9 cellular contexts compared by ENCODE assay signal in the genomic region with DNA sequence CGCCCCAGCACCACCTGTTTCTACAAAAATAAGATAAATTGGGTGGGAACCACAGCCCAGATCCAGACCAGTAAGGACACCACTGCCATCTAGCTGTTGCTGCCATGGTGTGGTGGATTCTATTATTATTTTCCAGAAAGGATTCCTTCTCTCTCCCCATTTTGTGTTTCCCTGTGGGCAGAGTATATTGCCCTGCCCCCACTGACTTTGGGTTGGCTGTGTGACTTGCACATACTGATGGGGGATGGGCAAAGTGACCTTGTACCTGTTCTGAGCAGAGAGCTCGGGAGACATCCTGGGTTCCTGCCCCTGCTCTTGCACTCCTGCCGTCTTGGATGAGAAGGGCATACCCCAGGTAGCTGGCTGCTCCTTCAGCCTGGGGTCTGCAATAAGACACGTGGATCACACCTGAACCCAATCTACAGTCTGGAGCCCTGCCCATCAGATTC. TPM values are rescaled to one million over a fixed set of nuclear protein-coding genes. Genes with fewer than 3 reads are reported as not detected.
A peak's percentile ranks its signal among the peaks of the same experiment; 100 is the strongest.
DNase-seq lines count a peak whose midpoint lies in the region; ATAC-seq and TF ChIP-seq lines count a peak whose summit lies in the region.
"Had no signal": no experiment of that assay in that cellular context is flagged by ENCODE, and none has a peak within 500 bp of the region (broad histone marks: within the 10 kb centered on the region; RNA-seq: fewer than 3 reads in every experiment).

No MANE protein-coding gene starts in this region.

- no peaks in the 10 kb centered on the region for H3K9me3 Mint-ChIP-seq in activated CD8-positive, alpha-beta T cell treated with anti-CD3 and anti-CD28 coated beads, Interleukin-2, amount 10 ng/mL, durations not matched to agents 7 days and 5 days (ENCODE audit: insufficient read depth)
- no peaks in the 10 kb centered on the region for H3K9me3 Mint-ChIP-seq in activated CD4-positive, alpha-beta T cell treated with anti-CD3 and anti-CD28 coated beads, Interleukin-2, amount 10 ng/mL, durations not matched to agents 24 days and 14 days

- H3K36me3 Mint-ChIP-seq in activated CD8-positive, alpha-beta T cell treated with anti-CD3 and anti-CD28 coated beads, Interleukin-2, amount 10 ng/mL, durations not matched to agents 7 days and 5 days (ENCODE audit: low read depth), result no peaks in the 10 kb centered on the region
- H3K36me3 Mint-ChIP-seq in activated CD4-positive, alpha-beta T cell treated with anti-CD3 and anti-CD28 coated beads, Interleukin-2, amount 10 ng/mL, durations not matched to agents 24 days and 14 days (ENCODE audit: low read depth), result no peaks in the 10 kb centered on the region

- ATAC-seq in activated CD8-positive, alpha-beta T cell treated with anti-CD3 and anti-CD28 coated beads, Interleukin-2, amount 10 ng/mL, durations not matched to agents 7 days and 5 days, result peak; percentile 52
- ATAC-seq in GM18861 (IDR thresholded peaks at IDR 0.05; ENCODE audit: unreplicated experiment), result no peak

- POLR2A ChIA-PET in activated CD8-positive, alpha-beta T cell treated with anti-CD3 and anti-CD28 coated beads, Interleukin-2, amount 10 ng/mL, durations not matched to agents 7 days and 5 days (lab: Charles Lee), result no interaction called here

- peak; percentile 15 for DNase-seq in NCI-H345 (lab: John Stamatoyannopoulos, UW)
- DNase-seq in NCI-H345 treated with DMSO at 0.1 percent for 48 hours (lab: John Stamatoyannopoulos, UW; ENCODE audit: unreplicated experiment), result no peak
- DNase-seq in activated CD8-positive, alpha-beta T cell treated with anti-CD3 and anti-CD28 coated beads, Interleukin-2, amount 10 ng/mL, durations not matched to agents 7 days and 5 days, result peak; percentile 40
- DNase-seq in myocyte (ENCODE audit: low read depth), result peak; percentile 35
- no peak for DNase-seq in stimulated activated naive CD4-positive, alpha-beta T cell treated with Interleukin-2 at 50 U/mL for 16 hours (lab: John Stamatoyannopoulos, UW)
- no peak for DNase-seq in activated CD4-positive, alpha-beta T cell treated with anti-CD3 and anti-CD28 coated beads, Interleukin-2, amount 10 ng/mL, durations not matched to agents 24 days and 14 days
- DNase-seq: glutamatergic neuron had no signal

- no peaks in the 10 kb centered on the region for H3K4me1 Mint-ChIP-seq in activated CD8-positive, alpha-beta T cell treated with anti-CD3 and anti-CD28 coated beads, Interleukin-2, amount 10 ng/mL, durations not matched to agents 7 days and 5 days (ENCODE audit: low read depth)
- H3K4me1 Mint-ChIP-seq in activated CD4-positive, alpha-beta T cell treated with anti-CD3 and anti-CD28 coated beads, Interleukin-2, amount 10 ng/mL, durations not matched to agents 24 days and 14 days, result no peaks in the 10 kb centered on the region

- CTCF ChIA-PET in activated CD8-positive, alpha-beta T cell treated with anti-CD3 and anti-CD28 coated beads, Interleukin-2, amount 10 ng/mL, durations not matched to agents 7 days and 5 days (lab: Charles Lee), result interaction anchor here (0.8 to 1.0 kb wide), 3 partner anchors 16 to 47 kb away, joined by 3 to 7 read pairs (median 4); no protein-coding TSS in a partner anchor

- peaks cover 2% of the 10 kb centered on the region for H3K27me3 Mint-ChIP-seq in activated CD8-positive, alpha-beta T cell treated with anti-CD3 and anti-CD28 coated beads, Interleukin-2, amount 10 ng/mL, durations not matched to agents 7 days and 5 days (ENCODE audit: low read depth)
- H3K27me3 Mint-ChIP-seq in activated CD4-positive, alpha-beta T cell treated with anti-CD3 and anti-CD28 coated beads, Interleukin-2, amount 10 ng/mL, durations not matched to agents 24 days and 14 days, result peaks cover 2% of the 10 kb centered on the region

- intact Hi-C loops in activated CD4-positive, alpha-beta T cell treated with anti-CD3 and anti-CD28 coated beads, Interleukin-2, amount 10 ng/mL, durations not matched to agents 24 days and 14 days (cut with micrococcal nuclease), result no loop called here

- TF ChIP-seq EP300 in Ishikawa (IDR thresholded peaks at IDR 0.05; ENCODE audit: borderline replicate concordance), result no peak

- no peak overlapping the region for H3K4me3 Mint-ChIP-seq in activated CD8-positive, alpha-beta T cell treated with anti-CD3 and anti-CD28 coated beads, Interleukin-2, amount 10 ng/mL, durations not matched to agents 7 days and 5 days
- no peak overlapping the region for H3K4me3 Mint-ChIP-seq in activated CD4-positive, alpha-beta T cell treated with anti-CD3 and anti-CD28 coated beads, Interleukin-2, amount 10 ng/mL, durations not matched to agents 24 days and 14 days

- H3K27ac Mint-ChIP-seq in activated CD8-positive, alpha-beta T cell treated with anti-CD3 and anti-CD28 coated beads, Interleukin-2, amount 10 ng/mL, durations not matched to agents 7 days and 5 days, result no peak overlapping the region
- no peak overlapping the region for H3K27ac Mint-ChIP-seq in activated CD4-positive, alpha-beta T cell treated with anti-CD3 and anti-CD28 coated beads, Interleukin-2, amount 10 ng/mL, durations not matched to agents 24 days and 14 days

- TF ChIP-seq RAD21 in Ishikawa (IDR thresholded peaks at IDR 0.05; ENCODE audit: low read depth), result peak; percentile 57

TF ChIP-seq in Ishikawa, 13 proteins besides CTCF, POLR2A, EP300 and RAD21 (continues in another document):
- TF ChIP-seq, protein P1, sequence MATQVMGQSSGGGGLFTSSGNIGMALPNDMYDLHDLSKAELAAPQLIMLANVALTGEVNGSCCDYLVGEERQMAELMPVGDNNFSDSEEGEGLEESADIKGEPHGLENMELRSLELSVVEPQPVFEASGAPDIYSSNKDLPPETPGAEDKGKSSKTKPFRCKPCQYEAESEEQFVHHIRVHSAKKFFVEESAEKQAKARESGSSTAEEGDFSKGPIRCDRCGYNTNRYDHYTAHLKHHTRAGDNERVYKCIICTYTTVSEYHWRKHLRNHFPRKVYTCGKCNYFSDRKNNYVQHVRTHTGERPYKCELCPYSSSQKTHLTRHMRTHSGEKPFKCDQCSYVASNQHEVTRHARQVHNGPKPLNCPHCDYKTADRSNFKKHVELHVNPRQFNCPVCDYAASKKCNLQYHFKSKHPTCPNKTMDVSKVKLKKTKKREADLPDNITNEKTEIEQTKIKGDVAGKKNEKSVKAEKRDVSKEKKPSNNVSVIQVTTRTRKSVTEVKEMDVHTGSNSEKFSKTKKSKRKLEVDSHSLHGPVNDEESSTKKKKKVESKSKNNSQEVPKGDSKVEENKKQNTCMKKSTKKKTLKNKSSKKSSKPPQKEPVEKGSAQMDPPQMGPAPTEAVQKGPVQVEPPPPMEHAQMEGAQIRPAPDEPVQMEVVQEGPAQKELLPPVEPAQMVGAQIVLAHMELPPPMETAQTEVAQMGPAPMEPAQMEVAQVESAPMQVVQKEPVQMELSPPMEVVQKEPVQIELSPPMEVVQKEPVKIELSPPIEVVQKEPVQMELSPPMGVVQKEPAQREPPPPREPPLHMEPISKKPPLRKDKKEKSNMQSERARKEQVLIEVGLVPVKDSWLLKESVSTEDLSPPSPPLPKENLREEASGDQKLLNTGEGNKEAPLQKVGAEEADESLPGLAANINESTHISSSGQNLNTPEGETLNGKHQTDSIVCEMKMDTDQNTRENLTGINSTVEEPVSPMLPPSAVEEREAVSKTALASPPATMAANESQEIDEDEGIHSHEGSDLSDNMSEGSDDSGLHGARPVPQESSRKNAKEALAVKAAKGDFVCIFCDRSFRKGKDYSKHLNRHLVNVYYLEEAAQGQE (IDR thresholded peaks at IDR 0.05; ENCODE audit: low read depth), result no peak
- no peak for TF ChIP-seq FOXM1 (IDR thresholded peaks at IDR 0.05; ENCODE audit: borderline replicate concordance, low read depth)
- TF ChIP-seq TAF1 (IDR thresholded peaks at IDR 0.05; ENCODE audit: low read depth), result no peak
- TF ChIP-seq, protein P2, sequence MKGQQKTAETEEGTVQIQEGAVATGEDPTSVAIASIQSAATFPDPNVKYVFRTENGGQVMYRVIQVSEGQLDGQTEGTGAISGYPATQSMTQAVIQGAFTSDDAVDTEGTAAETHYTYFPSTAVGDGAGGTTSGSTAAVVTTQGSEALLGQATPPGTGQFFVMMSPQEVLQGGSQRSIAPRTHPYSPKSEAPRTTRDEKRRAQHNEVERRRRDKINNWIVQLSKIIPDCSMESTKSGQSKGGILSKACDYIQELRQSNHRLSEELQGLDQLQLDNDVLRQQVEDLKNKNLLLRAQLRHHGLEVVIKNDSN (IDR thresholded peaks at IDR 0.05), result no peak
- no peak for TF ChIP-seq EGR1 (IDR thresholded peaks at IDR 0.05)
- TF ChIP-seq NFIC (IDR thresholded peaks at IDR 0.05), result no peak
- no peak for TF ChIP-seq TCF12 (IDR thresholded peaks at IDR 0.05; ENCODE audit: low read depth)
- TF ChIP-seq CREB1 (IDR thresholded peaks at IDR 0.05; ENCODE audit: low read depth), result no peak

RNA-seq across cellular contexts. Expression of gene MOAP1, which starts 24.3 kb away (rescaled TPM):
- 10 to 100 TPM; 21.0 to 21.5 TPM for total RNA-seq in activated CD8-positive, alpha-beta T cell treated with anti-CD3 and anti-CD28 coated beads, Interleukin-2, amount 10 ng/mL, durations not matched to agents 7 days and 5 days
- total RNA-seq in myocyte, result 45.4 and 58.7 TPM in 2 replicates
- polyA plus RNA-seq in myocyte (2012), result 38.9 TPM
- total RNA-seq in activated CD4-positive, alpha-beta T cell treated with anti-CD3 and anti-CD28 coated beads, Interleukin-2, amount 10 ng/mL, durations not matched to agents 24 days and 14 days, result 16.2 and 17.1 TPM in 2 replicates

RNA-seq across cellular contexts. Expression of gene LYSET, which starts 24.7 kb away (rescaled TPM):
- total RNA-seq in activated CD8-positive, alpha-beta T cell treated with anti-CD3 and anti-CD28 coated beads, Interleukin-2, amount 10 ng/mL, durations not matched to agents 7 days and 5 days, result 10 to 100 TPM in 1 of 2 experiments, 1 to 10 TPM in 1; 9.7 to 10.6 TPM
- total RNA-seq in myocyte, result 10.8 and 12.2 TPM in 2 replicates
- 15.4 TPM for polyA plus RNA-seq in myocyte (2012)
- 14.7 and 18.6 TPM in 2 replicates for total RNA-seq in activated CD4-positive, alpha-beta T cell treated with anti-CD3 and anti-CD28 coated beads, Interleukin-2, amount 10 ng/mL, durations not matched to agents 24 days and 14 days

RNA-seq across cellular contexts. Expression of gene ITPK1, which starts 44.7 kb away (rescaled TPM):
- total RNA-seq in activated CD8-positive, alpha-beta T cell treated with anti-CD3 and anti-CD28 coated beads, Interleukin-2, amount 10 ng/mL, durations not matched to agents 7 days and 5 days, result 100 to 1,000 TPM; 103 to 107 TPM
- total RNA-seq in myocyte, result 19.1 and 23.0 TPM in 2 replicates
- polyA plus RNA-seq in myocyte (2012), result 63.2 TPM
- total RNA-seq in activated CD4-positive, alpha-beta T cell treated with anti-CD3 and anti-CD28 coated beads, Interleukin-2, amount 10 ng/mL, durations not matched to agents 24 days and 14 days, result 71.0 and 73.9 TPM in 2 replicates

RNA-seq across cellular contexts. Expression of gene GON7, which starts 46.5 kb away (rescaled TPM):
- 10 to 100 TPM; 21.5 to 24.6 TPM for total RNA-seq in activated CD8-positive, alpha-beta T cell treated with anti-CD3 and anti-CD28 coated beads, Interleukin-2, amount 10 ng/mL, durations not matched to agents 7 days and 5 days
- total RNA-seq in myocyte, result 8.6 and 14.4 TPM in 2 replicates
- polyA plus RNA-seq in myocyte (2012), result 7.3 TPM
- total RNA-seq in activated CD4-positive, alpha-beta T cell treated with anti-CD3 and anti-CD28 coated beads, Interleukin-2, amount 10 ng/mL, durations not matched to agents 24 days and 14 days, result 16.3 and 17.0 TPM in 2 replicates

RNA-seq across cellular contexts. Expression of gene UBR7, which starts 46.7 kb away (rescaled TPM):
- 10 to 100 TPM; 39.0 to 49.3 TPM for total RNA-seq in activated CD8-positive, alpha-beta T cell treated with anti-CD3 and anti-CD28 coated beads, Interleukin-2, amount 10 ng/mL, durations not matched to agents 7 days and 5 days
- 22.8 and 24.4 TPM in 2 replicates for total RNA-seq in myocyte
- 13.9 TPM for polyA plus RNA-seq in myocyte (2012)
- total RNA-seq in activated CD4-positive, alpha-beta T cell treated with anti-CD3 and anti-CD28 coated beads, Interleukin-2, amount 10 ng/mL, durations not matched to agents 24 days and 14 days, result 32.5 and 35.3 TPM in 2 replicates

Comparison
In these comparisons a context has a peak if more than half of its experiments do, and no peak if none do; other contexts are left out.
1. DNase-seq: peak in NCI-H345 (single experiment), activated CD8-positive, alpha-beta T cell treated with anti-CD3 and anti-CD28 coated beads, Interleukin-2, amount 10 ng/mL, durations not matched to agents 7 days and 5 days (single experiment) and myocyte (single experiment); none in NCI-H345 treated with DMSO at 0.1 percent for 48 hours (single experiment), stimulated activated naive CD4-positive, alpha-beta T cell treated with Interleukin-2 at 50 U/mL for 16 hours (single experiment) and activated CD4-positive, alpha-beta T cell treated with anti-CD3 and anti-CD28 coated beads, Interleukin-2, amount 10 ng/mL, durations not matched to agents 24 days and 14 days (single experiment).